In the genomic region with DNA sequence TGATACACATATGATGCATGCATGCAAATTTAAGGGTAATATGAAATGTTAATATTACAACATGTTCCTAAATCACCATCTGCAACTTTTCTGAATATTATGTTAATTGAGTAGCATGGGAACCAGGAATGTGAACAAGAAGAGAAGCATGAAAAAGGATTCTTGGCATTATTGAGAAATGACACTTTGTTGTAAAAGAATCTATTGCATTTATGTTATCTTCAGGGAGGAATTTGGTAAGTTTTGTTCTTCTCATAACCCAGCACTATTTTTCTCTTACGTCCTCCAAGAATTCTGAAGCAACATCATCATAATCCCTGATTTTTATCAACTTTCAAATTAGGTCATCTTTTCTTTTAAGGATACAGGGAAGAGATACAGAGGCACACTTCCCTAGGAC, we compare ENCODE assay signal across 22 cellular contexts.
"Had no signal": no experiment of that assay in that cellular context is flagged by ENCODE, and none has a peak within 500 bp of the region (broad histone marks: within the 10 kb centered on the region; RNA-seq: fewer than 3 reads in every experiment).

No MANE protein-coding gene starts in this region.

- H3K27ac ChIP-seq: ascending aorta, cardiac muscle cell, dorsolateral prefrontal cortex, epithelial cell of prostate, gastroesophageal sphincter, heart left ventricle, prostate gland, right atrium auricular region, suprapubic skin, transverse colon, vagina had no signal

- H3K36me3 ChIP-seq: ascending aorta, cardiac muscle cell, gastroesophageal sphincter, heart left ventricle, prostate gland, right atrium auricular region, suprapubic skin, transverse colon, vagina had no signal

- ATAC-seq: activated CD4-positive, alpha-beta T cell treated with anti-CD3 and anti-CD28 coated beads for 36 hours; activated CD8-positive, alpha-beta memory T cell treated with anti-CD3 and anti-CD28 coated beads, Interleukin-2, amount 10 ng/mL, durations not matched to agents 7 days and 5 days; gastroesophageal sphincter; heart left ventricle; mucosa of descending colon; stimulated activated naive CD8-positive, alpha-beta T cell treated with anti-CD3 and anti-CD28 coated beads, Interleukin-15, amount 100 ng/mL, for 72 hours had no signal

- H3K4me1 ChIP-seq: ascending aorta, gastroesophageal sphincter, heart left ventricle, prostate gland, right atrium auricular region, transverse colon, vagina had no signal

- H3K9me3 ChIP-seq: ascending aorta, gastroesophageal sphincter, heart left ventricle, mucosa of descending colon, prostate gland, right atrium auricular region, suprapubic skin, transverse colon, vagina had no signal

- H3K4me3 ChIP-seq: ascending aorta, cardiac muscle cell, dorsolateral prefrontal cortex, gastroesophageal sphincter, heart left ventricle, mucosa of descending colon, prostate gland, right atrium auricular region, suprapubic skin, transverse colon, vagina had no signal

- DNase-seq: activated CD4-positive, alpha-beta memory T cell treated with anti-CD3 and anti-CD28 coated beads, Interleukin-2, amount 10 ng/mL, durations not matched to agents 7 days and 5 days; activated CD4-positive, alpha-beta T cell treated with anti-CD3 and anti-CD28 coated beads for 36 hours; activated CD8-positive, alpha-beta memory T cell treated with anti-CD3 and anti-CD28 coated beads, Interleukin-2, amount 10 ng/mL, durations not matched to agents 7 days and 5 days; activated naive CD4-positive, alpha-beta T cell; activated naive CD8-positive, alpha-beta T cell treated with anti-CD3 and anti-CD28 coated beads, Interleukin-2, amount 10 ng/mL, durations not matched to agents 7 days and 5 days; dorsolateral prefrontal cortex; endodermal cell; heart left ventricle; immature natural killer cell; mesenchymal stem cell; mucosa of descending colon; naive B cell; stimulated activated naive CD8-positive, alpha-beta T cell treated with anti-CD3 and anti-CD28 coated beads, Interleukin-15, amount 100 ng/mL, for 72 hours; transverse colon had no signal

- H3K27me3 ChIP-seq: ascending aorta, cardiac muscle cell, dorsolateral prefrontal cortex, gastroesophageal sphincter, heart left ventricle, right atrium auricular region, suprapubic skin, transverse colon, vagina had no signal
